Comparison of ENCODE assay signal across 18 cellular contexts in genomic region chr4:13762126-13762525, GRCh38.
"Had no signal": no experiment of that assay in that cellular context is flagged by ENCODE, and none has a peak within 500 bp of the region (broad histone marks: within the 10 kb centered on the region; RNA-seq: fewer than 3 reads in every experiment).

No MANE protein-coding gene starts in this region.

- H3K9me3 ChIP-seq: testis, uterus had no signal

- H3K9ac ChIP-seq: neural progenitor cell had no signal

- ATAC-seq: activated CD4-positive, CD25-positive, alpha-beta regulatory T cell treated with anti-CD3 and anti-CD28 coated beads, Interleukin-2, amount 50 U/mL, for 24 hours; activated T-cell treated with anti-CD3 and anti-CD28 coated beads, Interleukin-2, amount 50 U/mL, for 72 hours; naive thymus-derived CD8-positive, alpha-beta T cell had no signal

- H3K4me3 ChIP-seq: neural progenitor cell, sigmoid colon, testis, uterus had no signal

- H3K4me2 ChIP-seq: neural progenitor cell had no signal

- DNase-seq: activated CD4-positive, alpha-beta memory T cell treated with anti-CD3 and anti-CD28 coated beads, Interleukin-2, amount 10 ng/mL, durations not matched to agents 7 days and 5 days; activated CD4-positive, alpha-beta T cell treated with anti-CD3 and anti-CD28 coated beads, Interleukin-2, amount 10 ng/mL, durations not matched to agents 24 days and 14 days; activated effector memory CD4-positive, alpha-beta T cell treated with anti-CD3 and anti-CD28 coated beads, Interleukin-2, amount 50 U/mL, for 16 hours; activated naive CD4-positive, alpha-beta T cell treated with anti-CD3 and anti-CD28 coated beads, Interleukin-2, amount 10 ng/mL, durations not matched to agents 7 days and 5 days; activated T-cell treated with anti-CD3 and anti-CD28 coated beads, Interleukin-2, amount 50 U/mL, for 72 hours; effector CD4-positive, alpha-beta T cell; kidney; naive thymus-derived CD8-positive, alpha-beta T cell; retina; sigmoid colon; stimulated activated CD4-positive, alpha-beta T cell treated with anti-CD3 and anti-CD28 coated beads, Interleukin-2, amount 100 ng/mL, for 48 hours; stimulated activated naive CD4-positive, alpha-beta T cell; testis; trophoblast cell; uterus had no signal

- H3K4me1 ChIP-seq: neural progenitor cell, sigmoid colon, testis, uterus had no signal

- H3K27me3 ChIP-seq: neural progenitor cell, sigmoid colon, testis, uterus had no signal

- H2AFZ ChIP-seq: neural progenitor cell had no signal

- H3K36me3 ChIP-seq: neural progenitor cell, sigmoid colon, uterus had no signal

- H3K27ac ChIP-seq: neural progenitor cell, sigmoid colon, testis, uterus, VCaP had no signal
